ENCODE assay signal across 25 cellular contexts in genomic region chr18:44911260-44911659, GRCh38.
"Had no signal": no experiment of that assay in that cellular context is flagged by ENCODE, and none has a peak within 500 bp of the region (broad histone marks: within the 10 kb centered on the region; RNA-seq: fewer than 3 reads in every experiment).

No MANE protein-coding gene starts in this region.

- DNase-seq: activated CD4-positive, alpha-beta T cell treated with anti-CD3 and anti-CD28 coated beads for 48 hours; activated CD4-positive, alpha-beta T cell treated with anti-CD3 and anti-CD28 coated beads, Interleukin-2, amount 50 U/mL, for 4 hours; activated CD4-positive, CD25-positive, alpha-beta regulatory T cell treated with anti-CD3 and anti-CD28 coated beads, Interleukin-2, amount 50 U/mL, for 72 hours; activated CD8-positive, alpha-beta memory T cell treated with anti-CD3 and anti-CD28 coated beads, Interleukin-2, amount 10 ng/mL, durations not matched to agents 7 days and 5 days; activated CD8-positive, alpha-beta T cell treated with anti-CD3 and anti-CD28 coated beads, Interleukin-2, amount 10 ng/mL, durations not matched to agents 7 days and 5 days; activated effector memory CD4-positive, alpha-beta T cell treated with anti-CD3 and anti-CD28 coated beads, Interleukin-2, amount 50 U/mL, for 16 hours; activated naive CD4-positive, alpha-beta T cell treated with Interleukin-2 at 50 U/mL for 16 hours; activated naive CD8-positive, alpha-beta T cell treated with anti-CD3 and anti-CD28 coated beads, Interleukin-2, amount 50 U/mL, for 24 hours; activated T-cell treated with anti-CD3 and anti-CD28 coated beads, Interleukin-2, amount 50 U/mL, for 24 hours; amniotic stem cell; body of pancreas; central memory CD4-positive, alpha-beta T cell; MV-4-11; NCI-H1105; NCI-H1436; NCI-H187; NCI-H510A treated with DMSO at 0.1 percent for 48 hours; PC-3; SHP77 had no signal

- H3K9me3 Mint-ChIP-seq: activated naive CD8-positive, alpha-beta T cell treated with anti-CD3 and anti-CD28 coated beads, Interleukin-2, amount 50 U/mL, for 24 hours; activated T-cell treated with anti-CD3 and anti-CD28 coated beads, Interleukin-2, amount 50 U/mL, for 24 hours; T-helper 1 cell treated with Interleukin-12 subunit alpha and Interleukin-12 subunit beta and Interleukin-4 antibody, amounts not matched to agents 30 μg/mL and 1 μg/mL, for 36 hours had no signal

- H3K27ac ChIP-seq: ascending aorta, body of pancreas, SJSA1 had no signal

- H3K36me3 ChIP-seq: ascending aorta, SJSA1 had no signal

- H3K36me3 Mint-ChIP-seq: activated naive CD4-positive, alpha-beta T cell treated with anti-CD3 and anti-CD28 coated beads, Interleukin-2, amount 50 U/mL, for 72 hours had no signal

- H3K27me3 Mint-ChIP-seq: activated CD8-positive, alpha-beta memory T cell treated with anti-CD3 and anti-CD28 coated beads, Interleukin-2, amount 10 ng/mL, durations not matched to agents 7 days and 5 days had no signal

- H3K27ac Mint-ChIP-seq: activated CD8-positive, alpha-beta memory T cell treated with anti-CD3 and anti-CD28 coated beads, Interleukin-2, amount 10 ng/mL, durations not matched to agents 7 days and 5 days; activated CD8-positive, alpha-beta T cell treated with anti-CD3 and anti-CD28 coated beads, Interleukin-2, amount 10 ng/mL, durations not matched to agents 7 days and 5 days; activated naive CD4-positive, alpha-beta T cell treated with anti-CD3 and anti-CD28 coated beads, Interleukin-2, amount 50 U/mL, for 72 hours; activated naive CD8-positive, alpha-beta T cell treated with anti-CD3 and anti-CD28 coated beads, Interleukin-2, amount 50 U/mL, for 24 hours; activated T-cell treated with anti-CD3 and anti-CD28 coated beads, Interleukin-2, amount 50 U/mL, for 24 hours; T-helper 1 cell treated with Interleukin-12 subunit alpha and Interleukin-12 subunit beta and Interleukin-4 antibody, amounts not matched to agents 30 μg/mL and 1 μg/mL, for 36 hours had no signal

- ATAC-seq: activated CD8-positive, alpha-beta memory T cell treated with anti-CD3 and anti-CD28 coated beads, Interleukin-2, amount 10 ng/mL, durations not matched to agents 7 days and 5 days; activated CD8-positive, alpha-beta T cell treated with anti-CD3 and anti-CD28 coated beads, Interleukin-2, amount 10 ng/mL, durations not matched to agents 7 days and 5 days; activated naive CD4-positive, alpha-beta T cell treated with anti-CD3 and anti-CD28 coated beads, Interleukin-2, amount 50 U/mL, for 72 hours; activated naive CD8-positive, alpha-beta T cell treated with anti-CD3 and anti-CD28 coated beads, Interleukin-2, amount 50 U/mL, for 24 hours; body of pancreas; PC-3 had no signal

- H3K9me3 ChIP-seq: ascending aorta, body of pancreas, SJSA1 had no signal

- H3K4me3 ChIP-seq: ascending aorta, body of pancreas, SJSA1 had no signal

- FAIRE-seq: bronchial epithelial cell, RCC 7860 had no signal

- H3K4me3 Mint-ChIP-seq: activated CD8-positive, alpha-beta memory T cell treated with anti-CD3 and anti-CD28 coated beads, Interleukin-2, amount 10 ng/mL, durations not matched to agents 7 days and 5 days; activated CD8-positive, alpha-beta T cell treated with anti-CD3 and anti-CD28 coated beads, Interleukin-2, amount 10 ng/mL, durations not matched to agents 7 days and 5 days; activated naive CD8-positive, alpha-beta T cell treated with anti-CD3 and anti-CD28 coated beads, Interleukin-2, amount 50 U/mL, for 24 hours; activated T-cell treated with anti-CD3 and anti-CD28 coated beads, Interleukin-2, amount 50 U/mL, for 24 hours; T-helper 1 cell treated with Interleukin-12 subunit alpha and Interleukin-12 subunit beta and Interleukin-4 antibody, amounts not matched to agents 30 μg/mL and 1 μg/mL, for 36 hours had no signal

- H3K27me3 ChIP-seq: ascending aorta, body of pancreas, SJSA1 had no signal
